22 cellular contexts compared by ENCODE assay signal in genomic region chr12:28645436-28645835, GRCh38.
DNase-seq lines count a peak whose midpoint lies in the region; ATAC-seq and TF ChIP-seq lines count a peak whose summit lies in the region.
"Had no signal": no experiment of that assay in that cellular context is flagged by ENCODE, and none has a peak within 500 bp of the region (broad histone marks: within the 10 kb centered on the region; RNA-seq: fewer than 3 reads in every experiment).

No MANE protein-coding gene starts in this region.

- H3K36me3 Mint-ChIP-seq in endodermal cell (ENCODE audit: low read depth): no peaks in the 10 kb centered on the region
- H3K36me3 Mint-ChIP-seq: CD4-positive, CD25-positive, alpha-beta regulatory T cell; CD8-positive, alpha-beta T cell had no signal

- no peaks in the 10 kb centered on the region for H3K9me3 Mint-ChIP-seq in endodermal cell
- H3K9me3 Mint-ChIP-seq: CD8-positive, alpha-beta T cell had no signal

- no peak overlapping the region for H2BK12ac ChIP-seq in trophoblast cell (ENCODE audit: low read length)

- ATAC-seq in Right ventricle myocardium inferior: no peak
- ATAC-seq in left cardiac atrium: no peak
- ATAC-seq: CD8-positive, alpha-beta T cell had no signal

- no peak overlapping the region for H4K91ac ChIP-seq in trophoblast cell (ENCODE audit: low read depth, low read length)

- no peak overlapping the region for H3K4me3 Mint-ChIP-seq in endodermal cell
- H3K4me3 Mint-ChIP-seq: B cell; CD4-positive, CD25-positive, alpha-beta regulatory T cell; CD8-positive, alpha-beta T cell had no signal

- no peak overlapping the region for H2BK5ac ChIP-seq in trophoblast cell (ENCODE audit: low read depth, low read length, poor library complexity)

- no peak overlapping the region for H3K27ac Mint-ChIP-seq in endodermal cell
- H3K27ac Mint-ChIP-seq: B cell; CD4-positive, CD25-positive, alpha-beta regulatory T cell; CD8-positive, alpha-beta T cell had no signal

- no peaks in the 10 kb centered on the region for H3K4me1 ChIP-seq in endodermal cell (ENCODE audit: control insufficient read depth, insufficient read depth, low read length)
- H3K4me1 ChIP-seq in trophoblast cell (ENCODE audit: control insufficient read depth in 1 of 2, insufficient read depth in 2 of 2, low read length in 2 of 2): no peaks in the 10 kb centered on the region
- H3K4me1 ChIP-seq: BLaER1 had no signal

- no peak overlapping the region for H4K12ac ChIP-seq in trophoblast cell (ENCODE audit: low read depth, low read length)

- WGBS in endodermal cell (ENCODE audit: insufficient coverage in 1 of 2, insufficient read length in 1 of 2), 2 experiments: 93 to 95% methylated on average over 3 to 8 of the region's 8 CpGs
- no CpG with 5 or more reads among the region's 8 CpGs for WGBS in trophoblast cell (ENCODE audit: extremely low coverage, insufficient coverage, insufficient read length)

- H3K14ac ChIP-seq in trophoblast cell (ENCODE audit: low read length): no peak overlapping the region

- H4K8ac ChIP-seq in trophoblast cell (ENCODE audit: low read depth, low read length): no peak overlapping the region

- intact Hi-C loops in Right ventricle myocardium inferior (cut with DNase I): no loop called here
- intact Hi-C loops in left cardiac atrium (cut with DNase I): no loop called here

- no peak overlapping the region for H2BK120ac ChIP-seq in trophoblast cell (ENCODE audit: insufficient read depth, low read length, poor library complexity)

- no peaks in the 10 kb centered on the region for H3K79me2 ChIP-seq in trophoblast cell (ENCODE audit: control insufficient read depth, insufficient read depth, low read length, poor library complexity)

- H2AK5ac ChIP-seq in trophoblast cell (ENCODE audit: low read length): no peak overlapping the region

- H3K18ac ChIP-seq in trophoblast cell (ENCODE audit: low read length): no peak overlapping the region

- no peak for TF ChIP-seq CTCF in endodermal cell (conservative IDR thresholded peaks at IDR 0.05)

- no peak overlapping the region for H3K23ac ChIP-seq in trophoblast cell (ENCODE audit: low read length)

- H2AFZ ChIP-seq in trophoblast cell (ENCODE audit: insufficient read depth, low read length, poor library complexity): no peak overlapping the region

- DNase-seq in Right ventricle myocardium inferior (ENCODE audit: missing footprints) (peak; percentile 56), left cardiac atrium (no peak), endodermal cell (peak; percentile 50), trophoblast cell (no peak), HT-29 (ENCODE audit: low spot score) (no peak), germinal center (ENCODE audit: low spot score) (no peak), NCI-H748 (lab: John Stamatoyannopoulos, UW; ENCODE audit: unreplicated experiment) (no peak), COR-L47 (lab: John Stamatoyannopoulos, UW) (no peak)
- DNase-seq: CD4-positive, CD25-positive, alpha-beta regulatory T cell; CD8-positive, alpha-beta T cell; DMS 273 treated with DMSO at 0.1 percent for 48 hours; DMS79; EL; GDM1; GOT3; H7; HCEC 1CT had no signal

- H3K9ac ChIP-seq in endodermal cell (ENCODE audit: extremely low read depth, low read length, poor library complexity, severe bottlenecking): no peak overlapping the region
- no peak overlapping the region for H3K9ac ChIP-seq in trophoblast cell (ENCODE audit: low read length)
- H3K9ac ChIP-seq: BLaER1 had no signal

- no peaks in the 10 kb centered on the region for H3K9me3 ChIP-seq in endodermal cell (ENCODE audit: control insufficient read depth, low read length)
- H3K9me3 ChIP-seq in trophoblast cell (ENCODE audit: insufficient read depth, low read depth, low read length): no peaks in the 10 kb centered on the region
- H3K9me3 ChIP-seq: BLaER1 had no signal

- no peak overlapping the region for H3K4ac ChIP-seq in trophoblast cell (ENCODE audit: low read depth, low read length)

- H3K4me3 ChIP-seq in endodermal cell (ENCODE audit: low read length) (no peak overlapping the region), trophoblast cell (ENCODE audit: low read depth, low read length) (peak overlapping the region; percentile 7)
- H3K4me3 ChIP-seq: BLaER1, GM12878 had no signal

- no peaks in the 10 kb centered on the region for H3K79me1 ChIP-seq in trophoblast cell (ENCODE audit: low read length)

- H3K4me2 ChIP-seq in trophoblast cell (ENCODE audit: low read length): no peak overlapping the region
- H3K4me2 ChIP-seq: BLaER1 had no signal

- no peaks in the 10 kb centered on the region for H3K36me3 ChIP-seq in endodermal cell (ENCODE audit: control insufficient read depth, insufficient read depth, low read length)
- H3K36me3 ChIP-seq in trophoblast cell (ENCODE audit: control insufficient read depth in 1 of 2, insufficient read depth in 2 of 2, low read length in 2 of 2): no peaks in the 10 kb centered on the region
- H3K36me3 ChIP-seq: BLaER1 had no signal

- H3K27me3 ChIP-seq in endodermal cell (ENCODE audit: control insufficient read depth, insufficient read depth, low read length, poor library complexity, severe bottlenecking) (no peaks in the 10 kb centered on the region), trophoblast cell (ENCODE audit: insufficient read depth, low read length) (no peaks in the 10 kb centered on the region)
- H3K27me3 ChIP-seq: BLaER1 had no signal

- H3K27me3 Mint-ChIP-seq in endodermal cell (ENCODE audit: insufficient read depth): no peaks in the 10 kb centered on the region
- H3K27me3 Mint-ChIP-seq: B cell; CD4-positive, CD25-positive, alpha-beta regulatory T cell had no signal

- no peaks in the 10 kb centered on the region for H3K4me1 Mint-ChIP-seq in endodermal cell
- H3K4me1 Mint-ChIP-seq: B cell; CD4-positive, CD25-positive, alpha-beta regulatory T cell had no signal

- H3K27ac ChIP-seq in endodermal cell (ENCODE audit: low read depth, low read length) (no peak overlapping the region), trophoblast cell (ENCODE audit: low read depth, low read length) (no peak overlapping the region)
- H3K27ac ChIP-seq: 22Rv1, BLaER1, C4-2B had no signal

Comparison
In these comparisons a context has a peak if more than half of its experiments do, and no peak if none do; other contexts are left out.
1. DNase-seq: peak in Right ventricle myocardium inferior (single experiment) and endodermal cell (single experiment); none in left cardiac atrium (single experiment), trophoblast cell (0 of 2), HT-29 (single experiment), germinal center (single experiment), NCI-H748 (single experiment) and COR-L47 (single experiment).